In the genomic region with DNA sequence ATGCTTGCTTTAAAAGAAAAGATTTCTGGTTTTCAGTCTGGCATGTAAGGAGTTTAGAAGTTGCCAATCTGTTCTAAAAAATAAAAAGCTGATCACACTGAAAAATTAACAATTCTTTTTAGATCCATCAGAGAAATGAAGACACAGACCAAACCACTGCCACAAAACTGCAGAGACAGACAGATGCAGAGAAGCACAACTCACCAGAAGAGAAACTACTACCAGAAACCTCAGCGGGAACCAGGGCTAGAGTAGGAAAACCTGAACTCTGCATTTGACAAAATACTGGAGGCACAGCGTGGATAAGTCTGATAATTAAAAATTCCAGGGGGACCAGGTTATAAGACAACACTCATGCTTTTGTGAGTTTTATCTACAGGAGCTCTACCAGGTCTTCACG, we compare ENCODE assay signal across 34 cellular contexts.
"Had no signal": no experiment of that assay in that cellular context is flagged by ENCODE, and none has a peak within 500 bp of the region (broad histone marks: within the 10 kb centered on the region; RNA-seq: fewer than 3 reads in every experiment).

No MANE protein-coding gene starts in this region.

- H3K4me1 Mint-ChIP-seq: activated CD4-positive, alpha-beta memory T cell treated with anti-CD3 and anti-CD28 coated beads, Interleukin-2, amount 10 ng/mL, durations not matched to agents 7 days and 5 days; activated CD4-positive, alpha-beta T cell treated with anti-CD3 and anti-CD28 coated beads, Interleukin-2, amount 10 ng/mL, durations not matched to agents 7 days and 5 days; activated CD8-positive, alpha-beta memory T cell treated with anti-CD3 and anti-CD28 coated beads, Interleukin-2, amount 10 ng/mL, durations not matched to agents 7 days and 5 days; activated naive CD4-positive, alpha-beta T cell treated with anti-CD3 and anti-CD28 coated beads, Interleukin-2, amount 10 ng/mL, durations not matched to agents 7 days and 5 days; brain had no signal

- H3K9me3 Mint-ChIP-seq: activated CD4-positive, alpha-beta memory T cell treated with anti-CD3 and anti-CD28 coated beads, Interleukin-2, amount 10 ng/mL, durations not matched to agents 7 days and 5 days; activated CD4-positive, alpha-beta T cell treated with anti-CD3 and anti-CD28 coated beads, Interleukin-2, amount 10 ng/mL, durations not matched to agents 7 days and 5 days; activated naive CD4-positive, alpha-beta T cell treated with anti-CD3 and anti-CD28 coated beads, Interleukin-2, amount 10 ng/mL, durations not matched to agents 7 days and 5 days; activated naive CD4-positive, alpha-beta T cell treated with anti-CD3 and anti-CD28 coated beads, Interleukin-2, amount 50 U/mL, for 24 hours; activated naive CD8-positive, alpha-beta T cell treated with anti-CD3 and anti-CD28 coated beads, Interleukin-2, amount 10 ng/mL, durations not matched to agents 7 days and 5 days; activated naive CD8-positive, alpha-beta T cell treated with anti-CD3 and anti-CD28 coated beads, Interleukin-2, amount 50 U/mL, for 24 hours; activated T-helper 2 cell treated with anti-CD3 and anti-CD28 coated beads, Interferon-gamma antibody, Interleukin-2, Interleukin-4, amounts not matched to agents 10 μg/mL and 5 μg/mL and 100 μg/mL, durations not matched to agents 14 hours and 24 hours and 36 hours; T-helper 1 cell treated with Interleukin-12 subunit alpha and Interleukin-12 subunit beta and Interleukin-4 antibody, amounts not matched to agents 30 μg/mL and 1 μg/mL, for 36 hours; T-helper 2 cell treated with Interferon-gamma antibody and Interleukin-4, amounts not matched to agents 5 μg/mL and 100 μg/mL, for 36 hours had no signal

- H3K36me3 ChIP-seq: ascending aorta, cardiac muscle cell had no signal

- H3K27ac Mint-ChIP-seq: activated CD4-positive, alpha-beta memory T cell treated with anti-CD3 and anti-CD28 coated beads, Interleukin-2, amount 10 ng/mL, durations not matched to agents 7 days and 5 days; activated CD4-positive, alpha-beta T cell treated with anti-CD3 and anti-CD28 coated beads for 36 hours; activated CD4-positive, alpha-beta T cell treated with anti-CD3 and anti-CD28 coated beads, Interleukin-2, amount 10 ng/mL, durations not matched to agents 7 days and 5 days; activated CD8-positive, alpha-beta memory T cell treated with anti-CD3 and anti-CD28 coated beads, Interleukin-2, amount 10 ng/mL, durations not matched to agents 7 days and 5 days; activated CD8-positive, alpha-beta T cell treated with anti-CD3 and anti-CD28 coated beads, Interleukin-2, amount 10 ng/mL, durations not matched to agents 7 days and 5 days; activated naive CD4-positive, alpha-beta T cell treated with anti-CD3 and anti-CD28 coated beads, Interleukin-2, amount 10 ng/mL, durations not matched to agents 7 days and 5 days; activated naive CD4-positive, alpha-beta T cell treated with anti-CD3 and anti-CD28 coated beads, Interleukin-2, amount 50 U/mL, for 24 hours; activated naive CD8-positive, alpha-beta T cell; activated naive CD8-positive, alpha-beta T cell treated with anti-CD3 and anti-CD28 coated beads, Interleukin-2, amount 10 ng/mL, durations not matched to agents 7 days and 5 days; activated naive CD8-positive, alpha-beta T cell treated with anti-CD3 and anti-CD28 coated beads, Interleukin-2, amount 50 U/mL, for 24 hours; activated T-helper 2 cell treated with anti-CD3 and anti-CD28 coated beads, Interferon-gamma antibody, Interleukin-2, Interleukin-4, amounts not matched to agents 10 μg/mL and 5 μg/mL and 100 μg/mL, durations not matched to agents 14 hours and 24 hours and 36 hours; brain; T-helper 1 cell treated with Interleukin-12 subunit alpha and Interleukin-12 subunit beta and Interleukin-4 antibody, amounts not matched to agents 30 μg/mL and 1 μg/mL, for 36 hours; T-helper 2 cell treated with Interferon-gamma antibody and Interleukin-4, amounts not matched to agents 5 μg/mL and 100 μg/mL, for 36 hours had no signal

- H3K9me3 ChIP-seq: ascending aorta had no signal

- H3K4me3 Mint-ChIP-seq: activated CD4-positive, alpha-beta memory T cell treated with anti-CD3 and anti-CD28 coated beads, Interleukin-2, amount 10 ng/mL, durations not matched to agents 7 days and 5 days; activated CD4-positive, alpha-beta T cell treated with anti-CD3 and anti-CD28 coated beads for 36 hours; activated CD4-positive, alpha-beta T cell treated with anti-CD3 and anti-CD28 coated beads, Interleukin-2, amount 10 ng/mL, durations not matched to agents 7 days and 5 days; activated CD8-positive, alpha-beta memory T cell treated with anti-CD3 and anti-CD28 coated beads, Interleukin-2, amount 10 ng/mL, durations not matched to agents 7 days and 5 days; activated CD8-positive, alpha-beta T cell treated with anti-CD3 and anti-CD28 coated beads, Interleukin-2, amount 10 ng/mL, durations not matched to agents 7 days and 5 days; activated naive CD4-positive, alpha-beta T cell treated with anti-CD3 and anti-CD28 coated beads, Interleukin-2, amount 10 ng/mL, durations not matched to agents 7 days and 5 days; activated naive CD4-positive, alpha-beta T cell treated with anti-CD3 and anti-CD28 coated beads, Interleukin-2, amount 50 U/mL, for 24 hours; activated naive CD8-positive, alpha-beta T cell; activated naive CD8-positive, alpha-beta T cell treated with anti-CD3 and anti-CD28 coated beads, Interleukin-2, amount 10 ng/mL, durations not matched to agents 7 days and 5 days; activated naive CD8-positive, alpha-beta T cell treated with anti-CD3 and anti-CD28 coated beads, Interleukin-2, amount 50 U/mL, for 24 hours; brain; T-helper 1 cell treated with Interleukin-12 subunit alpha and Interleukin-12 subunit beta and Interleukin-4 antibody, amounts not matched to agents 30 μg/mL and 1 μg/mL, for 36 hours; T-helper 2 cell treated with Interferon-gamma antibody and Interleukin-4, amounts not matched to agents 5 μg/mL and 100 μg/mL, for 36 hours had no signal

- H3K4me3 ChIP-seq: ascending aorta, cardiac muscle cell had no signal

- H3K27me3 Mint-ChIP-seq: activated CD4-positive, alpha-beta memory T cell treated with anti-CD3 and anti-CD28 coated beads, Interleukin-2, amount 10 ng/mL, durations not matched to agents 7 days and 5 days; activated CD4-positive, alpha-beta T cell treated with anti-CD3 and anti-CD28 coated beads for 36 hours; activated CD4-positive, alpha-beta T cell treated with anti-CD3 and anti-CD28 coated beads, Interleukin-2, amount 10 ng/mL, durations not matched to agents 7 days and 5 days; activated CD8-positive, alpha-beta memory T cell treated with anti-CD3 and anti-CD28 coated beads, Interleukin-2, amount 10 ng/mL, durations not matched to agents 7 days and 5 days; activated naive CD4-positive, alpha-beta T cell treated with anti-CD3 and anti-CD28 coated beads, Interleukin-2, amount 10 ng/mL, durations not matched to agents 7 days and 5 days; activated naive CD4-positive, alpha-beta T cell treated with anti-CD3 and anti-CD28 coated beads, Interleukin-2, amount 50 U/mL, for 24 hours; activated naive CD8-positive, alpha-beta T cell; activated naive CD8-positive, alpha-beta T cell treated with anti-CD3 and anti-CD28 coated beads, Interleukin-2, amount 10 ng/mL, durations not matched to agents 7 days and 5 days; activated naive CD8-positive, alpha-beta T cell treated with anti-CD3 and anti-CD28 coated beads, Interleukin-2, amount 50 U/mL, for 24 hours; brain had no signal

- H3K4me1 ChIP-seq: ascending aorta had no signal

- DNase-seq: activated CD4-positive, alpha-beta memory T cell treated with anti-CD3 and anti-CD28 coated beads, Interleukin-2, amount 10 ng/mL, durations not matched to agents 7 days and 5 days; activated CD4-positive, alpha-beta T cell treated with anti-CD3 and anti-CD28 coated beads for 1 hour; activated CD4-positive, alpha-beta T cell treated with anti-CD3 and anti-CD28 coated beads for 36 hours; activated CD4-positive, alpha-beta T cell treated with anti-CD3 and anti-CD28 coated beads for 48 hours; activated CD4-positive, alpha-beta T cell treated with anti-CD3 and anti-CD28 coated beads, Interleukin-2, amount 10 ng/mL, durations not matched to agents 7 days and 5 days; activated CD4-positive, alpha-beta T cell treated with anti-CD3 and anti-CD28 coated beads, Interleukin-2, amount 50 U/mL, for 48 hours; activated CD4-positive, CD25-positive, alpha-beta regulatory T cell; activated CD8-positive, alpha-beta memory T cell treated with anti-CD3 and anti-CD28 coated beads for 24 hours; activated CD8-positive, alpha-beta memory T cell treated with anti-CD3 and anti-CD28 coated beads, Interleukin-2, amount 10 ng/mL, durations not matched to agents 7 days and 5 days; activated CD8-positive, alpha-beta memory T cell treated with anti-CD3 and anti-CD28 coated beads, Interleukin-2, amount 50 U/mL, for 48 hours; activated CD8-positive, alpha-beta T cell treated with anti-CD3 and anti-CD28 coated beads, Interleukin-2, amount 10 ng/mL, durations not matched to agents 7 days and 5 days; activated effector memory CD4-positive, alpha-beta T cell treated with Interleukin-2 at 50 U/mL for 16 hours; activated gamma-delta T cell; activated naive CD4-positive, alpha-beta T cell treated with anti-CD3 and anti-CD28 coated beads, Interleukin-2, amount 10 ng/mL, durations not matched to agents 7 days and 5 days; activated naive CD4-positive, alpha-beta T cell treated with Interleukin-2 at 50 U/mL for 16 hours; activated naive CD8-positive, alpha-beta T cell treated with anti-CD3 and anti-CD28 coated beads, Interleukin-2, amount 10 ng/mL, durations not matched to agents 7 days and 5 days; activated naive CD8-positive, alpha-beta T cell treated with anti-CD3 and anti-CD28 coated beads, Interleukin-2, amount 50 U/mL, for 24 hours; activated T-cell treated with anti-CD3 and anti-CD28 coated beads, Interleukin-2, amount 50 U/mL, for 48 hours; amygdala; anterior cingulate cortex; caudate nucleus; T-helper 1 cell; T-helper 2 cell; T-helper 9 cell had no signal

- H3K36me3 Mint-ChIP-seq: activated naive CD4-positive, alpha-beta T cell treated with anti-CD3 and anti-CD28 coated beads, Interleukin-2, amount 10 ng/mL, durations not matched to agents 7 days and 5 days; activated naive CD8-positive, alpha-beta T cell; activated naive CD8-positive, alpha-beta T cell treated with anti-CD3 and anti-CD28 coated beads, Interleukin-2, amount 10 ng/mL, durations not matched to agents 7 days and 5 days had no signal

- H3K27ac ChIP-seq: ascending aorta, cardiac muscle cell, VCaP had no signal

- H3K27me3 ChIP-seq: ascending aorta, cardiac muscle cell had no signal

- ATAC-seq: activated CD4-positive, alpha-beta T cell treated with anti-CD3 and anti-CD28 coated beads for 36 hours; activated CD4-positive, CD25-positive, alpha-beta regulatory T cell treated with anti-CD3 and anti-CD28 coated beads, Interleukin-2, amount 50 U/mL, for 24 hours; activated CD8-positive, alpha-beta memory T cell treated with anti-CD3 and anti-CD28 coated beads, Interleukin-2, amount 10 ng/mL, durations not matched to agents 7 days and 5 days; activated CD8-positive, alpha-beta T cell treated with anti-CD3 and anti-CD28 coated beads, Interleukin-2, amount 10 ng/mL, durations not matched to agents 7 days and 5 days; activated naive CD8-positive, alpha-beta T cell treated with anti-CD3 and anti-CD28 coated beads, Interleukin-2, amount 50 U/mL, for 24 hours had no signal
